16 cellular contexts compared by ENCODE assay signal in the genomic region with DNA sequence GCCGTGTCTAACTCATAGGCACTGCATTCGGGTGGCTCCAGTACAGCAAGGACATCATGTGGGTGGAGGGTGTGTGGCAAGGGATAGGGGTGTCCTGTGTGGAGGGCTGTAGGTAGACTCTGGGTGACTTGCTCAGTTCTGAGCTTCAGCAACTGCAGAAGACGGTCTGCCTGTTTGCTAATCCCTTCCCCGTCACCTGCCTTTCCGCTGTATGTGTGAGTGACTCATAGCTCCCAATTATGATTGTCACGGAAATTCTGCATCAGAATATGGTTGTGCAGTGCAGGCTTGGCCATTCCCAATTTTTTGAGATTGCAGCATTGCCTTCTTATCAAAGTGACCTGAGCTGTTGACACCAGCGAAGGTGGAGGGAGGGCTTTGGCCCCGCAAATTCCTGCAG.
"Had no signal": no experiment of that assay in that cellular context is flagged by ENCODE, and none has a peak within 500 bp of the region (broad histone marks: within the 10 kb centered on the region; RNA-seq: fewer than 3 reads in every experiment).

No MANE protein-coding gene starts in this region.

- H3K9me3 Mint-ChIP-seq: activated B cell treated with CpG ODN at 0.5 μM for 24 hours; activated CD8-positive, alpha-beta T cell treated with anti-CD3 and anti-CD28 coated beads for 36 hours; activated naive CD4-positive, alpha-beta T cell treated with anti-CD3 and anti-CD28 coated beads, Interleukin-2, amount 50 U/mL, for 24 hours; activated T-cell treated with anti-CD3 and anti-CD28 coated beads, Interleukin-2, amount 50 U/mL, for 24 hours; dendritic cell treated with granulocyte-macrophage colony-stimulating factor and Interleukin-4, amounts not matched to agents 40 ng/mL and 50 ng/mL, for 4 days had no signal

- H3K4me1 Mint-ChIP-seq: activated B cell treated with CpG ODN at 0.5 μM for 24 hours; activated naive CD4-positive, alpha-beta T cell treated with anti-CD3 and anti-CD28 coated beads, Interleukin-2, amount 50 U/mL, for 24 hours; natural killer cell; stimulated activated naive B cell treated with anti-CD40 and anti-IgM and Interleukin-4, amounts not matched to agents 10 μg/mL and 1 μg/mL and 100 μg/mL, for 72 hours had no signal

- H3K27me3 Mint-ChIP-seq: activated B cell treated with CpG ODN at 0.5 μM for 24 hours; activated CD8-positive, alpha-beta T cell treated with anti-CD3 and anti-CD28 coated beads for 36 hours; activated naive CD4-positive, alpha-beta T cell treated with anti-CD3 and anti-CD28 coated beads, Interleukin-2, amount 50 U/mL, for 24 hours; activated T-cell treated with anti-CD3 and anti-CD28 coated beads, Interleukin-2, amount 50 U/mL, for 24 hours; stimulated activated naive B cell treated with anti-CD40 and anti-IgM and Interleukin-4, amounts not matched to agents 10 μg/mL and 1 μg/mL and 100 μg/mL, for 72 hours had no signal

- H3K27ac Mint-ChIP-seq: activated B cell treated with CpG ODN at 0.5 μM for 24 hours; activated CD8-positive, alpha-beta T cell treated with anti-CD3 and anti-CD28 coated beads for 36 hours; activated naive CD4-positive, alpha-beta T cell treated with anti-CD3 and anti-CD28 coated beads, Interleukin-2, amount 50 U/mL, for 24 hours; activated T-cell treated with anti-CD3 and anti-CD28 coated beads, Interleukin-2, amount 50 U/mL, for 24 hours; dendritic cell treated with granulocyte-macrophage colony-stimulating factor and Interleukin-4, amounts not matched to agents 40 ng/mL and 50 ng/mL, for 4 days; natural killer cell; stimulated activated naive B cell treated with anti-CD40 and anti-IgM and Interleukin-4, amounts not matched to agents 10 μg/mL and 1 μg/mL and 100 μg/mL, for 72 hours had no signal

- H3K36me3 Mint-ChIP-seq: activated naive CD4-positive, alpha-beta T cell treated with anti-CD3 and anti-CD28 coated beads, Interleukin-2, amount 50 U/mL, for 24 hours; natural killer cell; stimulated activated naive B cell treated with anti-CD40 and anti-IgM and Interleukin-4, amounts not matched to agents 10 μg/mL and 1 μg/mL and 100 μg/mL, for 72 hours had no signal

- ATAC-seq: activated CD8-positive, alpha-beta T cell treated with anti-CD3 and anti-CD28 coated beads for 36 hours; left cardiac atrium; natural killer cell; stimulated activated naive B cell treated with anti-CD40 and anti-IgM and Interleukin-4, amounts not matched to agents 10 μg/mL and 1 μg/mL and 100 μg/mL, for 72 hours; upper lobe of right lung had no signal

- H3K4me3 ChIP-seq: ascending aorta, hepatocyte, thoracic aorta, upper lobe of right lung had no signal

- H3K27ac ChIP-seq: ascending aorta, hepatocyte, parathyroid adenoma, thoracic aorta, upper lobe of right lung had no signal

- DNase-seq: activated B cell treated with CpG ODN at 0.5 μM for 24 hours; activated CD4-positive, alpha-beta T cell treated with anti-CD3 and anti-CD28 coated beads for 48 hours; activated CD8-positive, alpha-beta T cell treated with anti-CD3 and anti-CD28 coated beads for 36 hours; activated T-cell treated with anti-CD3 and anti-CD28 coated beads, Interleukin-2, amount 50 U/mL, for 24 hours; effector memory CD4-positive, alpha-beta T cell; left cardiac atrium; mesenchymal stem cell; natural killer cell; stimulated activated naive B cell treated with anti-CD40 and anti-IgM and Interleukin-4, amounts not matched to agents 10 μg/mL and 1 μg/mL and 100 μg/mL, for 72 hours; upper lobe of right lung had no signal

- H3K4me3 Mint-ChIP-seq: activated B cell treated with CpG ODN at 0.5 μM for 24 hours; activated CD8-positive, alpha-beta T cell treated with anti-CD3 and anti-CD28 coated beads for 36 hours; activated naive CD4-positive, alpha-beta T cell treated with anti-CD3 and anti-CD28 coated beads, Interleukin-2, amount 50 U/mL, for 24 hours; activated T-cell treated with anti-CD3 and anti-CD28 coated beads, Interleukin-2, amount 50 U/mL, for 24 hours; dendritic cell treated with granulocyte-macrophage colony-stimulating factor and Interleukin-4, amounts not matched to agents 40 ng/mL and 50 ng/mL, for 4 days; natural killer cell; stimulated activated naive B cell treated with anti-CD40 and anti-IgM and Interleukin-4, amounts not matched to agents 10 μg/mL and 1 μg/mL and 100 μg/mL, for 72 hours had no signal
